1 cellular context compared by ENCODE assay signal in genomic region chr1:1640711-1641461, GRCh38. TPM values are rescaled to one million over a fixed set of nuclear protein-coding genes. Genes with fewer than 3 reads are reported as not detected.
"Had no signal": no experiment of that assay in that cellular context is flagged by ENCODE, and none has a peak within 500 bp of the region (broad histone marks: within the 10 kb centered on the region; RNA-seq: fewer than 3 reads in every experiment).

No MANE protein-coding gene starts in this region.

RNA-seq across cellular contexts. Expression of gene MMP23B, which starts 8.9 kb away (rescaled TPM):
- total RNA-seq: HT1080 had no signal
